Comparison of ENCODE assay signal across 19 cellular contexts in the genomic region with DNA sequence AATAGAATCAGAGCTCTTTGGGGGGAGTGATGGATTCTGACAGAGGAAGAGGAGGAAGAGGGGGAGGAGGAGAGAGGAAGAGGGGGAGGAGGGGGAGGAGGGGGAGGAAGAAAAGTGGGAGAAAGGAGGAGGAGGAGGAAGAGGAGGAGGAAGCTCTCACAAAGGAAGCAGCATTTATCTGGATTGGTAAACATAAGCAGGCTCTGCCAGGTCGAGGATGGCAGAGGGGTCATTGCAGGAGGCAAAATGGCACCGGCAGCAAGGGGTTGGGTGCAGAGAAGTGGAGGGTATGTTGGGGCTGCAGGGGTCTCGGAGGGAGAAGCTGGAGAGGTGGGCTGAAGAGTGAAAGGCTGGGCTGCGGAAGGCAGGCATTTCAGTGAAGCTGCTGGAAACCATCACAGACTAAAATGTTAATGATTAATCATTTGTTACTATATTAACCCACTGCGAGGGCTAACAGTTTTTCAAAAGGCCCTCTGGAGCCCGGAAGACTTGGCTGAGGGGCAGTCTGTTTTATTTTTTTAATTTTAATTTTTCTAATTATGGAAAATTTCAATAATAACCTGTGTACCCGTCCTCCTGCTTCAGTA. TPM values are rescaled to one million over a fixed set of nuclear protein-coding genes. Genes with fewer than 3 reads are reported as not detected.
DNase-seq lines count a peak whose midpoint lies in the region; ATAC-seq, FAIRE-seq and TF ChIP-seq lines count a peak whose summit lies in the region.
"Had no signal": no experiment of that assay in that cellular context is flagged by ENCODE, and none has a peak within 500 bp of the region (broad histone marks: within the 10 kb centered on the region; RNA-seq: fewer than 3 reads in every experiment).

No MANE protein-coding gene starts in this region.

- no peaks in the 10 kb centered on the region for H3K4me1 Mint-ChIP-seq in glutamatergic neuron (ENCODE audit: low read depth, unreplicated experiment)
- H3K4me1 Mint-ChIP-seq in stimulated activated effector memory CD8-positive, alpha-beta T cell treated with anti-CD3 and anti-CD28 coated beads, Interleukin-12 subunit alpha, Interleukin-12 subunit beta, amount 100 ng/mL, for 72 hours: peaks cover 13% of the 10 kb centered on the region

- no peaks in the 10 kb centered on the region for H3K9me3 Mint-ChIP-seq in glutamatergic neuron (ENCODE audit: unreplicated experiment)
- H3K9me3 Mint-ChIP-seq in stimulated activated effector memory CD8-positive, alpha-beta T cell treated with anti-CD3 and anti-CD28 coated beads, Interleukin-12 subunit alpha, Interleukin-12 subunit beta, amount 100 ng/mL, for 72 hours: no peaks in the 10 kb centered on the region
- H3K9me3 Mint-ChIP-seq: CD4-positive, CD25-positive, alpha-beta regulatory T cell had no signal

- no peak for TF ChIP-seq EP300 in H1 (IDR thresholded peaks at IDR 0.05; ENCODE audit: borderline replicate concordance in 1 of 2, low read depth in 2 of 2, low read length in 2 of 2)

- H3K4me3 ChIP-seq in HEK293 (ENCODE audit: low read depth, low read length) (no peak overlapping the region), H1 (ENCODE audit: extremely low read depth in 1 of 4, insufficient read depth in 2 of 4, low read depth in 3 of 4, low read length in 4 of 4) (no peak overlapping the region), right lobe of liver (peak overlapping the region in 2 of 3 donors; percentile 20 to 52)
- H3K4me3 ChIP-seq: cardiac muscle cell, dorsolateral prefrontal cortex, ovary, upper lobe of right lung had no signal

- H2BK5ac ChIP-seq in H1 (ENCODE audit: low read depth, low read length): no peak overlapping the region

- no peak overlapping the region for H3K4me3 Mint-ChIP-seq in glutamatergic neuron (ENCODE audit: unreplicated experiment)
- no peak overlapping the region for H3K4me3 Mint-ChIP-seq in stimulated activated effector memory CD8-positive, alpha-beta T cell treated with anti-CD3 and anti-CD28 coated beads, Interleukin-12 subunit alpha, Interleukin-12 subunit beta, amount 100 ng/mL, for 72 hours
- H3K4me3 Mint-ChIP-seq: CD4-positive, CD25-positive, alpha-beta regulatory T cell had no signal

- H3K23ac ChIP-seq in H1 (ENCODE audit: insufficient read length): no peak overlapping the region

- 87% methylated on average over 7 of the region's 7 CpGs; no CpG with 5 or more reads in 1 of the 2 experiments for WGBS in H1 (ENCODE audit: extremely low coverage in 1 of 2, insufficient coverage in 1 of 2, insufficient read length in 1 of 2, insufficient replicate concordance in 2 of 2, low coverage in 1 of 2, low lambda C conversion rate in 2 of 2, missing lambda C conversion rate in 1 of 2), 2 experiments
- WGBS in right lobe of liver (ENCODE audit: insufficient coverage, low coverage, low lambda C conversion rate, missing lambda C conversion rate): 29% methylated on average over 7 of the region's 7 CpGs

- H3K36me3 ChIP-seq in HEK293 (ENCODE audit: control insufficient read depth in 2 of 2, insufficient read depth in 1 of 2, low read length in 2 of 2) (no peaks in the 10 kb centered on the region), H1 (ENCODE audit: control insufficient read depth in 2 of 4, insufficient read depth in 4 of 4, low read length in 3 of 4) (no peaks in the 10 kb centered on the region), right lobe of liver (no peaks in the 10 kb centered on the region)
- H3K36me3 ChIP-seq: cardiac muscle cell, ovary, upper lobe of right lung had no signal

- no peak overlapping the region for H3K27ac Mint-ChIP-seq in glutamatergic neuron (ENCODE audit: unreplicated experiment)
- no peak overlapping the region for H3K27ac Mint-ChIP-seq in stimulated activated effector memory CD8-positive, alpha-beta T cell treated with anti-CD3 and anti-CD28 coated beads, Interleukin-12 subunit alpha, Interleukin-12 subunit beta, amount 100 ng/mL, for 72 hours

- CTCF ChIA-PET in HEK293 (lab: Yijun Ruan, JAX): interaction anchor here (0.8 to 1.0 kb wide), 2 partner anchors 35 to 269 kb away, joined by 3 to 5 read pairs; no protein-coding TSS in a partner anchor
- CTCF ChIA-PET in H1 (lab: Charles Lee; ENCODE audit: partially characterized antibody): interaction anchor here (0.7 to 1.5 kb wide), 3 partner anchors 9 to 448 kb away, joined by 3 to 6 read pairs (median 4); no protein-coding TSS in a partner anchor

- H3K23me2 ChIP-seq in H1 (ENCODE audit: low read depth, low read length): peaks cover 8% of the 10 kb centered on the region; the same call in 1 of the 2 replicates

- in situ Hi-C loops in ACHN (cut with HindIII; ENCODE audit: low pct_ligation_motif_present, low pct_unique_long_range_greater_than_20kb, low sequenced_read_pairs): no loop called here

- H3K4ac ChIP-seq in H1 (replicated peaks; ENCODE audit: insufficient read length, low read depth, low read length): no peak overlapping the region

- intact Hi-C loops in right lobe of liver (cut with DNase I): no loop called here

- no peak overlapping the region for H2BK20ac ChIP-seq in H1 (ENCODE audit: low read length)

- no peak for TF ChIP-seq POLR2A in H1 (IDR thresholded peaks at IDR 0.05; ENCODE audit: control extremely low read depth in 1 of 2, low read depth in 2 of 2, low read length in 2 of 2)
- TF ChIP-seq POLR2A in right lobe of liver (IDR thresholded peaks at IDR 0.05): no peak

- ATAC-seq in right lobe of liver: peak; percentile 77 to 88 (median 82)
- no peak for ATAC-seq in stimulated activated effector memory CD8-positive, alpha-beta T cell treated with anti-CD3 and anti-CD28 coated beads, Interleukin-12 subunit alpha, Interleukin-12 subunit beta, amount 100 ng/mL, for 72 hours
- ATAC-seq: upper lobe of right lung had no signal

- no peak overlapping the region for H2BK15ac ChIP-seq in H1 (ENCODE audit: low read length)

- H2AK5ac ChIP-seq in H1 (ENCODE audit: low read depth, low read length): no peak overlapping the region

- H3K27ac ChIP-seq in HEK293 (ENCODE audit: extremely low read depth, low read depth, low read length) (no peak overlapping the region), H1 (ENCODE audit: low read depth, low read length) (no peak overlapping the region), right lobe of liver (peak overlapping the region in 2 of 3 donors; percentile 35 to 64)
- H3K27ac ChIP-seq: cardiac muscle cell, dorsolateral prefrontal cortex, ovary, upper lobe of right lung had no signal

- H3K14ac ChIP-seq in H1 (ENCODE audit: insufficient read length): no peak overlapping the region

- H3K9ac ChIP-seq in H1 (replicated peaks in 1 of 4; ENCODE audit: extremely low read depth in 1 of 4, low read depth in 3 of 4, low read length in 3 of 4): no peak overlapping the region

- 0 out of 2 replicates have a peak overlapping the region, but pooled peaks have one; percentile 14 for H2BK12ac ChIP-seq in H1 (ENCODE audit: low read depth, low read length)

- H4K20me1 ChIP-seq in H1 (replicated peaks in 1 of 2; ENCODE audit: control insufficient read depth in 1 of 2, insufficient read depth in 2 of 2, low read length in 2 of 2): no peaks in the 10 kb centered on the region

- H3K79me2 ChIP-seq in H1 (ENCODE audit: control insufficient read depth in 1 of 2, insufficient read depth in 2 of 2, low read length in 2 of 2): no peaks in the 10 kb centered on the region

- no peaks in the 10 kb centered on the region for H3K79me1 ChIP-seq in H1 (ENCODE audit: low read depth, low read length)

- no peak for TF ChIP-seq CTCF in HEK293 (tag by site-specific recombination; IDR thresholded peaks at IDR 0.05)
- no peak for TF ChIP-seq CTCF in H1 (IDR thresholded peaks at IDR 0.05; ENCODE audit: control extremely low read depth in 1 of 3, insufficient read depth in 1 of 3, low read depth in 1 of 3, low read length in 3 of 3)
- TF ChIP-seq CTCF in right lobe of liver (IDR thresholded peaks at IDR 0.05): no peak
- TF ChIP-seq CTCF in glutamatergic neuron (IDR thresholded peaks at IDR 0.05; ENCODE audit: partially characterized antibody, unreplicated experiment): no peak

- H2AFZ ChIP-seq in H1 (ENCODE audit: low read length): no peak overlapping the region

- no peaks in the 10 kb centered on the region for H3K36me3 Mint-ChIP-seq in glutamatergic neuron (ENCODE audit: unreplicated experiment)
- H3K36me3 Mint-ChIP-seq in stimulated activated effector memory CD8-positive, alpha-beta T cell treated with anti-CD3 and anti-CD28 coated beads, Interleukin-12 subunit alpha, Interleukin-12 subunit beta, amount 100 ng/mL, for 72 hours: no peaks in the 10 kb centered on the region
- H3K36me3 Mint-ChIP-seq: CD4-positive, CD25-positive, alpha-beta regulatory T cell had no signal

- no peak for FAIRE-seq in H1 (lab: Jason Lieb, UNC)
- FAIRE-seq: small intestine had no signal

- H3K27me3 ChIP-seq in H1 (replicated peaks in 1 of 4; ENCODE audit: control insufficient read depth in 3 of 4, extremely low read depth in 1 of 4, insufficient read depth in 3 of 4, low read length in 3 of 4): no peaks in the 10 kb centered on the region
- H3K27me3 ChIP-seq in right lobe of liver: no peaks in the 10 kb centered on the region
- H3K27me3 ChIP-seq: dorsolateral prefrontal cortex, ovary, upper lobe of right lung had no signal

- no peak overlapping the region for H2BK120ac ChIP-seq in H1 (replicated peaks; ENCODE audit: low read depth, low read length)

- H3K18ac ChIP-seq in H1 (ENCODE audit: extremely low read depth, low read length): no peak overlapping the region

- H4K5ac ChIP-seq in H1 (ENCODE audit: insufficient read length, low read depth, low read length): no peak overlapping the region

- H3K27me3 Mint-ChIP-seq in glutamatergic neuron (ENCODE audit: unreplicated experiment): peaks cover 5% of the 10 kb centered on the region

- H3K4me1 ChIP-seq in HEK293 (ENCODE audit: control insufficient read depth, insufficient read depth, low read length) (no peaks in the 10 kb centered on the region), H1 (replicated peaks in 1 of 4; ENCODE audit: control insufficient read depth in 3 of 4, insufficient read depth in 4 of 4, low read length in 3 of 4) (peaks cover 0 to 4% (median 0%) of the 10 kb centered on the region in 4 experiments; a peak in 3 of 7 replicates), right lobe of liver (peaks cover 0 to 16% (median 3%) of the 10 kb centered on the region in 4 donors)

- POLR2A ChIA-PET in HEK293 (lab: Yijun Ruan, JAX) (interaction anchor here (0.6 kb wide), 1 partner anchor 17 kb away, joined by 4 read pairs; no protein-coding TSS in a partner anchor), H1 (lab: Charles Lee; ENCODE audit: partially characterized antibody) (interaction anchor here (0.9 to 17.8 kb wide), 4 partner anchors 9 to 27 kb away, joined by 3 to 319 read pairs (median 6); a partner anchor contains a TSS)

- no peak overlapping the region for H3K56ac ChIP-seq in H1 (replicated peaks; ENCODE audit: insufficient read length, low read depth, low read length)

- no peak for TF ChIP-seq RAD21 in H1 (IDR thresholded peaks at IDR 0.05 in 1 of 2, conservative IDR thresholded peaks at IDR 0.05 in 1 of 2; ENCODE audit: low read depth in 2 of 2, low read length in 2 of 2)

- H3K9me3 ChIP-seq in HEK293 (ENCODE audit: control insufficient read depth, insufficient read depth, low read depth, low read length) (no peaks in the 10 kb centered on the region), H1 (ENCODE audit: insufficient read depth in 2 of 2, low read depth in 1 of 2, low read length in 1 of 2) (no peaks in the 10 kb centered on the region), right lobe of liver (no peaks in the 10 kb centered on the region)
- H3K9me3 ChIP-seq: ovary, upper lobe of right lung had no signal

- H4K8ac ChIP-seq in H1 (ENCODE audit: extremely low read depth, insufficient read depth, low read length): peak overlapping the region; percentile 57; the same call in 1 of the 2 replicates

- peak; percentile 50 for DNase-seq in ACHN
- DNase-seq in H1 (ENCODE audit: low read depth in 1 of 2, low spot score in 2 of 2): no peak
- DNase-seq in right lobe of liver: no peak
- DNase-seq in foreskin melanocyte: no peak
- DNase-seq in glutamatergic neuron: no peak
- DNase-seq in DMS79 (lab: John Stamatoyannopoulos, UW): no peak
- no peak for DNase-seq in stimulated activated effector memory CD8-positive, alpha-beta T cell treated with anti-CD3 and anti-CD28 coated beads, Interleukin-12 subunit alpha, Interleukin-12 subunit beta, amount 100 ng/mL, for 72 hours (ENCODE audit: low spot score in 2 of 2)
- DNase-seq: activated gamma-delta T cell treated with Interleukin-2 at 50 U/mL for 16 hours; CD4-positive, CD25-positive, alpha-beta regulatory T cell; dorsolateral prefrontal cortex; GOT3; NCI-H1105 treated with DMSO at 0.1 percent for 48 hours; NCI-H524; ovary; stimulated activated CD4-positive, alpha-beta T cell treated with anti-CD3 and anti-CD28 coated beads, Interleukin-4, amount 100 ng/mL, for 1 hour; upper lobe of right lung had no signal

- H3K4me2 ChIP-seq in H1 (ENCODE audit: insufficient read depth in 1 of 2, low read depth in 2 of 2, low read length in 2 of 2): no peak overlapping the region

- no peak overlapping the region for H4K91ac ChIP-seq in H1 (replicated peaks; ENCODE audit: insufficient read length, low read length)

RNA-seq across cellular contexts. Expression of a gene that starts 24.7 kb away (rescaled TPM):
- total RNA-seq in H1 (2021; fragmentation: NEBNext Ultra II Directional; extraction: Animal tissue kit (Norgen Biotek cat#: 25700)): 2,279 and 2,327 TPM in 2 replicates
- polyA plus RNA-seq in H1 (2011; rRNA removed): 1,570 and 2,245 TPM in 2 replicates
- polyA plus RNA-seq in H1 (2011; cell fraction: cytosol; rRNA removed): 3,127 TPM
- polyA plus RNA-seq in H1 (2011; cell fraction: nucleus; rRNA removed): 656 TPM
- polyA plus RNA-seq in H1 (2012, experiment 1 of 2): 2,057 to 3,095 TPM (median 2,368 TPM) in 4 replicates
- polyA plus RNA-seq in H1 (2012, experiment 2 of 2): 1,830 TPM
- polyA plus RNA-seq in H1 (2013, experiment 1 of 2): 2,071 TPM
- 2,093 TPM for polyA plus RNA-seq in H1 (2013, experiment 2 of 2)
- polyA minus RNA-seq in H1 (2011; rRNA and poly(A)+ RNA removed): 622 and 832 TPM in 2 replicates
- polyA minus RNA-seq in H1 (2011; cell fraction: cytosol; rRNA and poly(A)+ RNA removed): 706 TPM
- polyA minus RNA-seq in H1 (2011; cell fraction: nucleus; rRNA and poly(A)+ RNA removed): 799 TPM
- total RNA-seq in right lobe of liver: 1,000 to 10,000 TPM; 1,466 to 3,393 (median 2,295) TPM
- 1,515 TPM for total RNA-seq in glutamatergic neuron (ENCODE audit: unreplicated experiment)

Comparison
In these comparisons a context has a peak if more than half of its experiments do, and no peak if none do; other contexts are left out.
1. H3K27ac ChIP-seq: peak in right lobe of liver (2 of 3); none in HEK293 (single experiment) and H1 (single experiment).
2. H3K4me3 ChIP-seq: peak in right lobe of liver (2 of 3); none in HEK293 (single experiment) and H1 (0 of 4).